ENCODE assay signal across 8 cellular contexts in the genomic region with DNA sequence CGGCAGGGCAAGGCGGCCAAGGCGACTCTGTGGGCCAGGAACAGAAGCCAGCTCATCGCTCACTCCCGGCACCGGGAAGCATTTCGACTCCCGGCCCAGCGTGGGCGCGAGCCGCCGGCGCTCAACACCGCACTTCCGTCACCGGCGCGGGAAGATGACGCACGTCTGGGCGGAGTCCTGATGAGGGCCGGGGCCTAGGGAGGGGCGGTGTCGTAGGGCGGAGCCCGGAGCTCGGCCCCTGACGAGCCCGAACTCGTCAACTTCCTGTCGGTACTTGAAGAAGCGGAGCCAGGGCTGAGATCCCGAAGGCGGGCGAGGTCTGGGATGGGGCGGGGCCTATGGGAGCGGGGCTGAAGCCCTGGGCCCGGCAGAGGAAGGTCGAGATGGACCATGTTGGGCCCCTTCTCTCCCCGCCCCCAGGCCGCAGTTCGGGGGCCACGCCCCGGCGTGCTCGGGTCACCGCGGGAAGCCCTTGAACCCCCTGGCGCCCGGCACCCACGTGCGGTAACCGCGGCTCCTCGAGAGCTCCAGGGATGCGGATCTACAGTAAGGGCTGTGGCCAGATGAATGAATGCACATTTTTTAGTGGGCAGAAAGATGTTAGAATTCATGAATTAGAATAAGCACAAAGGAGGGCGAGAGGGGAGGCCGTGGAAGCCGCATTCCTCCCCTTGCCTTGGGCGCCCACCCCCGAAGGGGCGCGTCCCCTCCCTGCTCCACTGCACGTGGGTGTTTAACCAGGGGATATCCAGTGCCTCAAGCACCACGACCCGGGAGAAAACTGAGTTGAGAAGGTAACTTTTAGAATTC. TPM values are rescaled to one million over a fixed set of nuclear protein-coding genes. Genes with fewer than 3 reads are reported as not detected.
DNase-seq lines count a peak whose midpoint lies in the region; ATAC-seq, FAIRE-seq and TF ChIP-seq lines count a peak whose summit lies in the region.

A gene with protein sequence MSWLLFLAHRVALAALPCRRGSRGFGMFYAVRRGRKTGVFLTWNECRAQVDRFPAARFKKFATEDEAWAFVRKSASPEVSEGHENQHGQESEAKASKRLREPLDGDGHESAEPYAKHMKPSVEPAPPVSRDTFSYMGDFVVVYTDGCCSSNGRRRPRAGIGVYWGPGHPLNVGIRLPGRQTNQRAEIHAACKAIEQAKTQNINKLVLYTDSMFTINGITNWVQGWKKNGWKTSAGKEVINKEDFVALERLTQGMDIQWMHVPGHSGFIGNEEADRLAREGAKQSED (minus strand): TSS at position 129 of the 810 bp plus-strand sequence. CDS start 73 bp downstream, at position 56.

- peak within 1 kb of the TSS; percentile 88 for H3K4me3 ChIP-seq in AG10803 (ENCODE audit: low read length)

- no peak for TF ChIP-seq CTCF in AG10803 (conservative IDR thresholded peaks at IDR 0.05; ENCODE audit: low read length)

- DNase-seq in AG10803 (ENCODE audit: low read depth) (peak; percentile 99), NCI-H460 (ENCODE audit: extremely low read depth, low read depth) (peak; percentile 99), cerebellar nuclear complex (lab: John Stamatoyannopoulos, UW) (peak; percentile 54 to 82)
- peak; percentile 100 for DNase-seq in activated CD4-positive, CD25-positive, alpha-beta regulatory T cell treated with anti-CD3 and anti-CD28 coated beads, Interleukin-2, amount 50 U/mL, for 72 hours
- peak; percentile 99 for DNase-seq in stimulated activated CD4-positive, alpha-beta T cell treated with anti-CD3 and anti-CD28 coated beads, Interleukin-12 subunit alpha, Interleukin-12 subunit beta, amount 100 ng/mL, for 4 hours

- peak; percentile 93 for ATAC-seq in GM19043 (IDR thresholded peaks at IDR 0.05; ENCODE audit: low read depth, unreplicated experiment)
- ATAC-seq in HG03378 (IDR thresholded peaks at IDR 0.05; ENCODE audit: unreplicated experiment) = peak; percentile 95

- peak; percentile 17 for FAIRE-seq in islet of Langerhans (lab: Jason Lieb, UNC)

RNA-seq across cellular contexts. Expression of the gene that starts here (rescaled TPM):
- 39.0 and 42.0 TPM in 2 replicates for total RNA-seq in NCI-H460 (2014; rRNA removed; shearing (Covaris generic))
- polyA plus RNA-seq in NCI-H460 (2014; cell fraction: nucleus; rRNA removed) = 40.2 and 61.0 TPM in 2 replicates

Comparison
In these comparisons a context has a peak if more than half of its experiments do, and no peak if none do; other contexts are left out.
1. Peak in every context shown above with its lines: DNase-seq, ATAC-seq and H3K4me3 ChIP-seq.